In genomic region chr5:133697536-133698258, GRCh38 we compare ENCODE assay signal across 23 cellular contexts.
"Had no signal": no experiment of that assay in that cellular context is flagged by ENCODE, and none has a peak within 500 bp of the region (broad histone marks: within the 10 kb centered on the region; RNA-seq: fewer than 3 reads in every experiment).

No MANE protein-coding gene starts in this region.

- H3K36me3 Mint-ChIP-seq: activated CD4-positive, alpha-beta memory T cell treated with anti-CD3 and anti-CD28 coated beads for 36 hours; naive thymus-derived CD8-positive, alpha-beta T cell had no signal

- H3K36me3 ChIP-seq: brain microvascular endothelial cell, thyroid gland had no signal

- H3K9me3 Mint-ChIP-seq: activated CD4-positive, alpha-beta memory T cell treated with anti-CD3 and anti-CD28 coated beads for 36 hours; activated CD4-positive, alpha-beta T cell treated with anti-CD3 and anti-CD28 coated beads, Interleukin-2, amount 10 ng/mL, durations not matched to agents 24 days and 14 days; activated T-helper 1 cell treated with anti-CD3 and anti-CD28 coated beads, Interleukin-12 subunit alpha, Interleukin-12 subunit beta, Interleukin-2, Interleukin-4 antibody, amounts not matched to agents 30 ng/mL and 10 ng/mL and 1 ng/mL, durations not matched to agents 14 hours and 24 hours and 36 hours; stimulated activated naive CD8-positive, alpha-beta T cell treated with anti-CD3 and anti-CD28 coated beads, Interleukin-15, Interleukin-2, amounts not matched to agents 100 ng/mL and 50 ng/mL, for 24 hours had no signal

- H3K4me3 ChIP-seq: thyroid gland had no signal

- H3K27ac Mint-ChIP-seq: activated CD4-positive, alpha-beta memory T cell treated with anti-CD3 and anti-CD28 coated beads for 36 hours; activated CD4-positive, alpha-beta T cell treated with anti-CD3 and anti-CD28 coated beads, Interleukin-2, amount 10 ng/mL, durations not matched to agents 24 days and 14 days; activated T-helper 1 cell treated with anti-CD3 and anti-CD28 coated beads, Interleukin-12 subunit alpha, Interleukin-12 subunit beta, Interleukin-2, Interleukin-4 antibody, amounts not matched to agents 30 ng/mL and 10 ng/mL and 1 ng/mL, durations not matched to agents 14 hours and 24 hours and 36 hours; naive thymus-derived CD8-positive, alpha-beta T cell; stimulated activated naive CD8-positive, alpha-beta T cell treated with anti-CD3 and anti-CD28 coated beads, Interleukin-15, Interleukin-2, amounts not matched to agents 100 ng/mL and 50 ng/mL, for 24 hours; T-helper 17 cell had no signal

- H3K27ac ChIP-seq: brain microvascular endothelial cell, thyroid gland had no signal

- ATAC-seq: esophagus mucosa; left colon; naive thymus-derived CD8-positive, alpha-beta T cell; right cardiac atrium; T-helper 17 cell had no signal

- H3K9me3 ChIP-seq: thyroid gland had no signal

- H3K4me3 Mint-ChIP-seq: activated CD4-positive, alpha-beta memory T cell treated with anti-CD3 and anti-CD28 coated beads for 36 hours; activated CD4-positive, alpha-beta T cell treated with anti-CD3 and anti-CD28 coated beads, Interleukin-2, amount 10 ng/mL, durations not matched to agents 24 days and 14 days; activated T-helper 1 cell treated with anti-CD3 and anti-CD28 coated beads, Interleukin-12 subunit alpha, Interleukin-12 subunit beta, Interleukin-2, Interleukin-4 antibody, amounts not matched to agents 30 ng/mL and 10 ng/mL and 1 ng/mL, durations not matched to agents 14 hours and 24 hours and 36 hours; naive thymus-derived CD8-positive, alpha-beta T cell; stimulated activated naive CD8-positive, alpha-beta T cell treated with anti-CD3 and anti-CD28 coated beads, Interleukin-15, Interleukin-2, amounts not matched to agents 100 ng/mL and 50 ng/mL, for 24 hours; T-helper 17 cell had no signal

- H3K27me3 ChIP-seq: brain microvascular endothelial cell, thyroid gland had no signal

- H3K4me1 ChIP-seq: thyroid gland had no signal

- DNase-seq: activated CD4-positive, alpha-beta memory T cell treated with anti-CD3 and anti-CD28 coated beads for 36 hours; activated CD4-positive, alpha-beta T cell treated with anti-CD3 and anti-CD28 coated beads, Interleukin-2, amount 10 ng/mL, durations not matched to agents 24 days and 14 days; activated CD4-positive, CD25-positive, alpha-beta regulatory T cell treated with anti-CD3 and anti-CD28 coated beads, Interleukin-2, amount 50 U/mL, for 72 hours; activated gamma-delta T cell treated with Interleukin-2 at 50 U/mL for 16 hours; activated naive CD4-positive, alpha-beta T cell treated with anti-CD3 and anti-CD28 coated beads, Interleukin-2, amount 50 U/mL, for 16 hours; activated T-cell treated with anti-CD3 and anti-CD28 coated beads for 4 hours; amniotic stem cell; brain microvascular endothelial cell; cortex of kidney; foreskin fibroblast; kidney; left colon; mammary epithelial cell; naive thymus-derived CD8-positive, alpha-beta T cell; right cardiac atrium; stimulated activated CD4-positive, alpha-beta T cell treated with anti-CD3 and anti-CD28 coated beads, Interleukin-2, amount 100 ng/mL, for 48 hours; SW 1271; T-helper 17 cell; T1000; thyroid gland had no signal
